10 cellular contexts compared by ENCODE assay signal in genomic region chr2:227370791-227371312, GRCh38. TPM values are rescaled to one million over a fixed set of nuclear protein-coding genes. Genes with fewer than 3 reads are reported as not detected.
DNase-seq lines count a peak whose midpoint lies in the region; ATAC-seq and TF ChIP-seq lines count a peak whose summit lies in the region.
"Had no signal": no experiment of that assay in that cellular context is flagged by ENCODE, and none has a peak within 500 bp of the region (broad histone marks: within the 10 kb centered on the region; RNA-seq: fewer than 3 reads in every experiment).

No MANE protein-coding gene starts in this region.

- peak; percentile 76 for ATAC-seq in RWPE2 (ENCODE audit: low read depth)
- ATAC-seq in GM21529 (IDR thresholded peaks at IDR 0.05; ENCODE audit: unreplicated experiment), result no peak
- ATAC-seq in activated CD8-positive, alpha-beta T cell treated with anti-CD3 and anti-CD28 coated beads for 36 hours, result no peak

- no peak overlapping the region for H3K9ac ChIP-seq in fibroblast of lung (ENCODE audit: insufficient read depth, low read length)

- peaks cover 4% of the 10 kb centered on the region for H3K4me1 ChIP-seq in RWPE2 (ENCODE audit: insufficient read depth, poor library complexity, severe bottlenecking)
- H3K4me1 ChIP-seq in fibroblast of lung (ENCODE audit: control insufficient read depth, extremely low read depth, insufficient read depth, low read length), result peaks cover 14% of the 10 kb centered on the region

- H3K36me3 ChIP-seq in RWPE2 (ENCODE audit: low read depth) (no peaks in the 10 kb centered on the region), fibroblast of lung (ENCODE audit: control insufficient read depth, insufficient read depth, low read length) (no peaks in the 10 kb centered on the region)
- H3K36me3 ChIP-seq: esophagus muscularis mucosa had no signal

- intact Hi-C loops in activated CD8-positive, alpha-beta T cell treated with anti-CD3 and anti-CD28 coated beads for 36 hours (cut with micrococcal nuclease), result no loop called here

- peaks cover 12% of the 10 kb centered on the region for H3K4me1 Mint-ChIP-seq in activated CD8-positive, alpha-beta T cell treated with anti-CD3 and anti-CD28 coated beads for 36 hours (ENCODE audit: low read depth)

- no peak overlapping the region for H2AFZ ChIP-seq in fibroblast of lung (ENCODE audit: low read length)

- H3K4me2 ChIP-seq in fibroblast of lung (ENCODE audit: extremely low read depth, insufficient read depth, low read length), result no peak overlapping the region

- H3K27me3 ChIP-seq in HL-60 (ENCODE audit: insufficient read depth, poor library complexity, severe bottlenecking) (no peaks in the 10 kb centered on the region), RWPE2 (ENCODE audit: insufficient read depth, poor library complexity, severe bottlenecking) (no peaks in the 10 kb centered on the region), fibroblast of lung (ENCODE audit: control insufficient read depth, insufficient read depth, low read length) (no peaks in the 10 kb centered on the region)
- H3K27me3 ChIP-seq: esophagus muscularis mucosa had no signal

- POLR2A ChIA-PET in activated CD8-positive, alpha-beta T cell treated with anti-CD3 and anti-CD28 coated beads for 36 hours (lab: Charles Lee), result no interaction called here

- no peak overlapping the region for H3K4me3 Mint-ChIP-seq in activated CD8-positive, alpha-beta T cell treated with anti-CD3 and anti-CD28 coated beads for 36 hours

- no peaks in the 10 kb centered on the region for H3K79me2 ChIP-seq in fibroblast of lung (ENCODE audit: control insufficient read depth, insufficient read depth, low read length)

- no peak overlapping the region for H3K27ac ChIP-seq in HL-60 (replicated peaks)
- peak overlapping the region; percentile 37 for H3K27ac ChIP-seq in RWPE2 (ENCODE audit: poor library complexity, severe bottlenecking)
- peak overlapping the region; percentile 61 for H3K27ac ChIP-seq in fibroblast of lung (ENCODE audit: insufficient read depth, low read length)
- H3K27ac ChIP-seq: esophagus muscularis mucosa had no signal

- CTCF ChIA-PET in activated CD8-positive, alpha-beta T cell treated with anti-CD3 and anti-CD28 coated beads for 36 hours (lab: Charles Lee), result no interaction called here

- DNase-seq in HL-60 (ENCODE audit: low read depth in 1 of 2, low spot score in 1 of 2) (peak; percentile 12 to 38), RWPE2 (ENCODE audit: low spot score) (no peak), fibroblast of lung (ENCODE audit: low read depth in 2 of 2) (peak; percentile 52 to 94), skeletal muscle cell (ENCODE audit: low read depth) (peak; percentile 73), NCI-H526 (lab: John Stamatoyannopoulos, UW) (no peak)
- no peak for DNase-seq in activated CD8-positive, alpha-beta T cell treated with anti-CD3 and anti-CD28 coated beads for 36 hours
- DNase-seq: NCI-H2171 had no signal

- no peaks in the 10 kb centered on the region for H3K27me3 Mint-ChIP-seq in activated CD8-positive, alpha-beta T cell treated with anti-CD3 and anti-CD28 coated beads for 36 hours

- H4K20me1 ChIP-seq in fibroblast of lung (ENCODE audit: control insufficient read depth, extremely low read depth, insufficient read depth, low read length), result no peaks in the 10 kb centered on the region

- H3K4me3 ChIP-seq in HL-60 (replicated peaks; ENCODE audit: insufficient read depth, low read length) (no peak overlapping the region), RWPE2 (ENCODE audit: severe bottlenecking) (no peak overlapping the region), fibroblast of lung (replicated peaks in 1 of 4; ENCODE audit: control extremely low read depth in 1 of 4, insufficient read depth in 1 of 4, low read depth in 3 of 4, low read length in 4 of 4) (no peak overlapping the region), skeletal muscle cell (ENCODE audit: low read depth, low read length) (no peak overlapping the region)
- H3K4me3 ChIP-seq: esophagus muscularis mucosa had no signal

- no peak overlapping the region for H3K27ac Mint-ChIP-seq in activated CD8-positive, alpha-beta T cell treated with anti-CD3 and anti-CD28 coated beads for 36 hours

- no peaks in the 10 kb centered on the region for H3K9me3 Mint-ChIP-seq in activated CD8-positive, alpha-beta T cell treated with anti-CD3 and anti-CD28 coated beads for 36 hours

- no peaks in the 10 kb centered on the region for H3K36me3 Mint-ChIP-seq in activated CD8-positive, alpha-beta T cell treated with anti-CD3 and anti-CD28 coated beads for 36 hours (ENCODE audit: low read depth)

- no peaks in the 10 kb centered on the region for H3K9me3 ChIP-seq in RWPE2 (ENCODE audit: severe bottlenecking)
- H3K9me3 ChIP-seq in fibroblast of lung (ENCODE audit: control insufficient read depth, insufficient read depth, low read depth, low read length), result no peaks in the 10 kb centered on the region
- H3K9me3 ChIP-seq: esophagus muscularis mucosa had no signal

- TF ChIP-seq CTCF in HL-60 (IDR thresholded peaks at IDR 0.05; ENCODE audit: insufficient read depth, low read length) (no peak), RWPE2 (IDR thresholded peaks at IDR 0.05; ENCODE audit: poor library complexity, severe bottlenecking) (no peak), fibroblast of lung (conservative IDR thresholded peaks at IDR 0.05 in 1 of 2, IDR thresholded peaks at IDR 0.05 in 1 of 2; ENCODE audit: low read depth in 1 of 2, low read length in 2 of 2) (no peak)
- TF ChIP-seq CTCF in activated CD8-positive, alpha-beta T cell treated with anti-CD3 and anti-CD28 coated beads for 36 hours (IDR thresholded peaks at IDR 0.05), result no peak

RNA-seq across cellular contexts. Expression of gene TM4SF20, which starts 8.3 kb away (rescaled TPM):
- total RNA-seq in fibroblast of lung, result not detected in 2 replicates
- polyA plus RNA-seq in fibroblast of lung, result 1.3 TPM in 1 of 2 replicates, not detected in the other
- 1.1 TPM in 1 of 2 replicates, not detected in the other for polyA plus RNA-seq in fibroblast of lung (2012)
- not detected in 2 replicates for polyA minus RNA-seq in fibroblast of lung (ENCODE audit: low replicate concordance)
- not detected for total RNA-seq in activated CD8-positive, alpha-beta T cell treated with anti-CD3 and anti-CD28 coated beads for 36 hours
- total RNA-seq: esophagus muscularis mucosa; T-helper 1 cell treated with Interleukin-12 subunit alpha and Interleukin-12 subunit beta and Interleukin-4 antibody, amounts not matched to agents 30 ng/mL and 1 ng/mL, for 36 hours had no signal

RNA-seq across cellular contexts. Expression of gene SCYGR1, which starts 16.9 kb away (rescaled TPM):
- total RNA-seq in fibroblast of lung, result not detected in 2 replicates
- not detected in 2 replicates for polyA plus RNA-seq in fibroblast of lung
- polyA plus RNA-seq in fibroblast of lung (2012), result not detected in 2 replicates
- polyA minus RNA-seq in fibroblast of lung (ENCODE audit: low replicate concordance), result not detected in 2 replicates
- total RNA-seq in activated CD8-positive, alpha-beta T cell treated with anti-CD3 and anti-CD28 coated beads for 36 hours, result not detected
- total RNA-seq: esophagus muscularis mucosa; T-helper 1 cell treated with Interleukin-12 subunit alpha and Interleukin-12 subunit beta and Interleukin-4 antibody, amounts not matched to agents 30 ng/mL and 1 ng/mL, for 36 hours had no signal

RNA-seq across cellular contexts. Expression of gene MFF, which starts 45.8 kb away (rescaled TPM):
- 77.9 and 93.0 TPM in 2 replicates for total RNA-seq in fibroblast of lung
- 102 and 174 TPM in 2 replicates for polyA plus RNA-seq in fibroblast of lung
- polyA plus RNA-seq in fibroblast of lung (2012), result 92.6 and 123 TPM in 2 replicates
- 14.7 and 26.4 TPM in 2 replicates for polyA minus RNA-seq in fibroblast of lung (ENCODE audit: low replicate concordance)
- 10 to 100 TPM; 66.5 to 73.9 TPM for total RNA-seq in activated CD8-positive, alpha-beta T cell treated with anti-CD3 and anti-CD28 coated beads for 36 hours

Comparison
In these comparisons a context has a peak if more than half of its experiments do, and no peak if none do; other contexts are left out.
1. DNase-seq: peak in HL-60 (2 of 2), fibroblast of lung (2 of 2) and skeletal muscle cell (single experiment); none in RWPE2 (single experiment), NCI-H526 (0 of 2) and activated CD8-positive, alpha-beta T cell treated with anti-CD3 and anti-CD28 coated beads for 36 hours (single experiment).